Comparison of ENCODE assay signal across 1 cellular context in the genomic region with DNA sequence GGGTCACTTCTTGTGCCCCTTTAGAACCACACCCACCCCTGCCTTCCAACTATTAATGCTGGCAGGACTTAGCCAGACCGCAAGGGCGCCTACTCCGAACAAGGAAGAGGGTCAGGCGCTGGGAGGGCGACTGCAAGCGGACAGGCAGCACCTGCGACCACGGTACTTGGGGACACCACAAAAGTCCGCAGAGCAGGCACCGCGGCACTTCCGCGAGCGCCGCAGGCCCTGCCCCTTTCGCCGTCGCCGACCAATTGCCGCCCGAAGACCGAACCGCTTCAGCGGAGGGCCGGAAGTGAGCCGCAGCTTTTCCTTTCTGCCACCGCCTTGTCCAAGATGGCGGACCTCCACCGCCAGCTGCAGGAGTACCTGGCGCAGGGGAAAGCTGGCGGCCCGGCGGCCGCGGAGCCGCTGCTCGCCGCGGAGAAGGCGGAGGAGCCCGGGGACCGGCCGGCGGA.
TF ChIP-seq lines count a peak whose summit lies in the region.

A gene with protein sequence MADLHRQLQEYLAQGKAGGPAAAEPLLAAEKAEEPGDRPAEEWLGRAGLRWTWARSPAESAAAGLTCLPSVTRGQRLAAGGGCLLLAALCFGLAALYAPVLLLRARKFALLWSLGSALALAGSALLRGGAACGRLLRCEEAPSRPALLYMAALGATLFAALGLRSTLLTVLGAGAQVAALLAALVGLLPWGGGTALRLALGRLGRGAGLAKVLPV (plus strand): TSS at position 305 of the 458 bp plus-strand sequence. CDS start 32 bp downstream, at position 337.

TF ChIP-seq in HepG2, 621 proteins besides CTCF, POLR2A, EP300 and RAD21 (continued from another document and continues in another):
- TF ChIP-seq, protein P1, sequence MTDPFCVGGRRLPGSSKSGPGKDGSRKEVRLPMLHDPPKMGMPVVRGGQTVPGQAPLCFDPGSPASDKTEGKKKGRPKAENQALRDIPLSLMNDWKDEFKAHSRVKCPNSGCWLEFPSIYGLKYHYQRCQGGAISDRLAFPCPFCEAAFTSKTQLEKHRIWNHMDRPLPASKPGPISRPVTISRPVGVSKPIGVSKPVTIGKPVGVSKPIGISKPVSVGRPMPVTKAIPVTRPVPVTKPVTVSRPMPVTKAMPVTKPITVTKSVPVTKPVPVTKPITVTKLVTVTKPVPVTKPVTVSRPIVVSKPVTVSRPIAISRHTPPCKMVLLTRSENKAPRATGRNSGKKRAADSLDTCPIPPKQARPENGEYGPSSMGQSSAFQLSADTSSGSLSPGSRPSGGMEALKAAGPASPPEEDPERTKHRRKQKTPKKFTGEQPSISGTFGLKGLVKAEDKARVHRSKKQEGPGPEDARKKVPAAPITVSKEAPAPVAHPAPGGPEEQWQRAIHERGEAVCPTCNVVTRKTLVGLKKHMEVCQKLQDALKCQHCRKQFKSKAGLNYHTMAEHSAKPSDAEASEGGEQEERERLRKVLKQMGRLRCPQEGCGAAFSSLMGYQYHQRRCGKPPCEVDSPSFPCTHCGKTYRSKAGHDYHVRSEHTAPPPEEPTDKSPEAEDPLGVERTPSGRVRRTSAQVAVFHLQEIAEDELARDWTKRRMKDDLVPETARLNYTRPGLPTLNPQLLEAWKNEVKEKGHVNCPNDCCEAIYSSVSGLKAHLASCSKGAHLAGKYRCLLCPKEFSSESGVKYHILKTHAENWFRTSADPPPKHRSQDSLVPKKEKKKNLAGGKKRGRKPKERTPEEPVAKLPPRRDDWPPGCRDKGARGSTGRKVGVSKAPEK (CRISPR knock-in tag; IDR thresholded peaks at IDR 0.05; ENCODE audit: borderline replicate concordance) = no peak
- TF ChIP-seq NCOA5 (CRISPR knock-in tag; IDR thresholded peaks at IDR 0.05) (no peak), ZNF558 (CRISPR knock-in tag; IDR thresholded peaks at IDR 0.05; ENCODE audit: borderline replicate concordance) (no peak), KLF12 (CRISPR knock-in tag; IDR thresholded peaks at IDR 0.05; ENCODE audit: borderline replicate concordance) (peak; percentile 75; the same call in 1 of the 2 replicates), IRX3 (CRISPR knock-in tag; IDR thresholded peaks at IDR 0.05; ENCODE audit: borderline replicate concordance, low read depth) (peak; percentile 58; the same call in 1 of the 2 replicates), FLYWCH1 (CRISPR knock-in tag; IDR thresholded peaks at IDR 0.05) (no peak), ZNF143 (CRISPR knock-in tag; IDR thresholded peaks at IDR 0.05) (peak; percentile 53; the same call in 1 of the 2 replicates), ZNF264 (CRISPR knock-in tag; IDR thresholded peaks at IDR 0.05) (peak; percentile 80; the same call in 1 of the 2 replicates), SP2 (CRISPR knock-in tag; IDR thresholded peaks at IDR 0.05) (peak; percentile 86), KAT7 (CRISPR knock-in tag; IDR thresholded peaks at IDR 0.05; ENCODE audit: borderline replicate concordance) (peak; percentile 81), SP4 (CRISPR knock-in tag; IDR thresholded peaks at IDR 0.05) (peak; percentile 54; the same call in 1 of the 2 replicates), THYN1 (CRISPR knock-in tag; IDR thresholded peaks at IDR 0.05; ENCODE audit: borderline replicate concordance, low read depth) (no peak), FOXK1 (CRISPR knock-in tag; IDR thresholded peaks at IDR 0.05; ENCODE audit: borderline replicate concordance, low read depth) (no peak; the same call in 1 of the 2 replicates), ELF3 (CRISPR knock-in tag; IDR thresholded peaks at IDR 0.05) (peak; percentile 97), TOPORS (CRISPR knock-in tag; IDR thresholded peaks at IDR 0.05) (peak; percentile 17; the same call in 1 of the 2 replicates), ZC3H4 (CRISPR knock-in tag; IDR thresholded peaks at IDR 0.05; ENCODE audit: borderline replicate concordance) (peak; percentile 94), GATA4 (IDR thresholded peaks at IDR 0.05; ENCODE audit: borderline replicate concordance, low read depth) (peak; percentile 75; the same call in 1 of the 2 replicates), DNMT1 (CRISPR knock-in tag; IDR thresholded peaks at IDR 0.05) (no peak), SOX6 (IDR thresholded peaks at IDR 0.05) (no peak), SOX6 (CRISPR knock-in tag; IDR thresholded peaks at IDR 0.05) (peak; percentile 56), ZNF256 (CRISPR knock-in tag; conservative IDR thresholded peaks at IDR 0.05) (peak; percentile 68; the same call in 1 of the 2 replicates), TSC22D2 (CRISPR knock-in tag; IDR thresholded peaks at IDR 0.05; ENCODE audit: borderline replicate concordance) (peak; percentile 85), MED8 (CRISPR knock-in tag; IDR thresholded peaks at IDR 0.05; ENCODE audit: insufficient replicate concordance) (peak; percentile 72), ZNF652 (CRISPR knock-in tag; IDR thresholded peaks at IDR 0.05; ENCODE audit: borderline replicate concordance, low read depth) (0 out of 2 replicates have a peak, but pooled peaks have one; percentile 10), NBN (conservative IDR thresholded peaks at IDR 0.05) (no peak), MIXL1 (CRISPR knock-in tag; IDR thresholded peaks at IDR 0.05) (peak; percentile 57; the same call in 1 of the 2 replicates), GATAD1 (CRISPR knock-in tag; IDR thresholded peaks at IDR 0.05) (peak; percentile 87), MTF2 (CRISPR knock-in tag; IDR thresholded peaks at IDR 0.05; ENCODE audit: borderline replicate concordance) (peak; percentile 82; the same call in 1 of the 2 replicates), KLF11 (CRISPR knock-in tag; IDR thresholded peaks at IDR 0.05) (peak; percentile 77; the same call in 1 of the 2 replicates), ARNT (IDR thresholded peaks at IDR 0.05) (no peak), HMG20B (CRISPR knock-in tag; conservative IDR thresholded peaks at IDR 0.05) (0 out of 2 replicates have a peak, but pooled peaks have one; percentile 31), ZNF720 (CRISPR knock-in tag; IDR thresholded peaks at IDR 0.05) (no peak), ZNF616 (CRISPR knock-in tag; IDR thresholded peaks at IDR 0.05; ENCODE audit: low read depth) (no peak; the same call in 1 of the 2 replicates), ZSCAN29 (CRISPR knock-in tag; conservative IDR thresholded peaks at IDR 0.05) (0 out of 2 replicates have a peak, but pooled peaks have one; percentile 56), ZNF468 (CRISPR knock-in tag; IDR thresholded peaks at IDR 0.05) (no peak), KLF16 (CRISPR knock-in tag; IDR thresholded peaks at IDR 0.05) (peak in 1 of 2 experiments; percentile 92; a peak in 2 of 4 replicates)
- TF ChIP-seq, protein P2, sequence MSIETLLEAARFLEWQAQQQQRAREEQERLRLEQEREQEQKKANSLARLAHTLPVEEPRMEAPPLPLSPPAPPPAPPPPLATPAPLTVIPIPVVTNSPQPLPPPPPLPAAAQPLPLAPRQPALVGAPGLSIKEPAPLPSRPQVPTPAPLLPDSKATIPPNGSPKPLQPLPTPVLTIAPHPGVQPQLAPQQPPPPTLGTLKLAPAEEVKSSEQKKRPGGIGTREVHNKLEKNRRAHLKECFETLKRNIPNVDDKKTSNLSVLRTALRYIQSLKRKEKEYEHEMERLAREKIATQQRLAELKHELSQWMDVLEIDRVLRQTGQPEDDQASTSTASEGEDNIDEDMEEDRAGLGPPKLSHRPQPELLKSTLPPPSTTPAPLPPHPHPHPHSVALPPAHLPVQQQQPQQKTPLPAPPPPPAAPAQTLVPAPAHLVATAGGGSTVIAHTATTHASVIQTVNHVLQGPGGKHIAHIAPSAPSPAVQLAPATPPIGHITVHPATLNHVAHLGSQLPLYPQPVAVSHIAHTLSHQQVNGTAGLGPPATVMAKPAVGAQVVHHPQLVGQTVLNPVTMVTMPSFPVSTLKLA (IDR thresholded peaks at IDR 0.05) = no peak; the same call in 1 of the 2 replicates
- TF ChIP-seq, protein P3, sequence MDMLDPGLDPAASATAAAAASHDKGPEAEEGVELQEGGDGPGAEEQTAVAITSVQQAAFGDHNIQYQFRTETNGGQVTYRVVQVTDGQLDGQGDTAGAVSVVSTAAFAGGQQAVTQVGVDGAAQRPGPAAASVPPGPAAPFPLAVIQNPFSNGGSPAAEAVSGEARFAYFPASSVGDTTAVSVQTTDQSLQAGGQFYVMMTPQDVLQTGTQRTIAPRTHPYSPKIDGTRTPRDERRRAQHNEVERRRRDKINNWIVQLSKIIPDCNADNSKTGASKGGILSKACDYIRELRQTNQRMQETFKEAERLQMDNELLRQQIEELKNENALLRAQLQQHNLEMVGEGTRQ (IDR thresholded peaks at IDR 0.05; ENCODE audit: low read depth, low read length) = no peak
- TF ChIP-seq, protein P3 (CRISPR knock-in tag; IDR thresholded peaks at IDR 0.05; ENCODE audit: borderline replicate concordance) = no peak; the same call in 1 of the 2 replicates
- TF ChIP-seq, protein P4, sequence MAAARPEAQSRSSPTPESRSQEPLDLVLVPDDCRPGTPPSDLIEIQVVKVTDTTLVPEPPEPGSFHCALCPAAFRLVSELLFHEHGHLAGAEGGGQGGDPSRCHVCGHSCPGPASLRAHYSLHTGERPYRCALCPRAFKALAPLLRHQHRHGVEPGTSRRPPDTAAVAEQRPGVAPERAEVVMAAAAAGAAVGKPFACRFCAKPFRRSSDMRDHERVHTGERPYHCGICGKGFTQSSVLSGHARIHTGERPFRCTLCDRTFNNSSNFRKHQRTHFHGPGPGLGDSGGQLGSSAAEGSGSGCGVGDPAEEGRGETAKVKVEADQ (CRISPR knock-in tag; IDR thresholded peaks at IDR 0.05; ENCODE audit: borderline replicate concordance) = no peak
- TF ChIP-seq, protein P5, sequence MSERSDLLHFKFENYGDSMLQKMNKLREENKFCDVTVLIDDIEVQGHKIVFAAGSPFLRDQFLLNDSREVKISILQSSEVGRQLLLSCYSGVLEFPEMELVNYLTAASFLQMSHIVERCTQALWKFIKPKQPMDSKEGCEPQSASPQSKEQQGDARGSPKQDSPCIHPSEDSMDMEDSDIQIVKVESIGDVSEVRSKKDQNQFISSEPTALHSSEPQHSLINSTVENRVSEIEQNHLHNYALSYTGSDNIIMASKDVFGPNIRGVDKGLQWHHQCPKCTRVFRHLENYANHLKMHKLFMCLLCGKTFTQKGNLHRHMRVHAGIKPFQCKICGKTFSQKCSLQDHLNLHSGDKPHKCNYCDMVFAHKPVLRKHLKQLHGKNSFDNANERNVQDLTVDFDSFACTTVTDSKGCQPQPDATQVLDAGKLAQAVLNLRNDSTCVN (CRISPR knock-in tag; IDR thresholded peaks at IDR 0.05; ENCODE audit: borderline replicate concordance) = no peak; the same call in 1 of the 2 replicates
- TF ChIP-seq, protein P6, sequence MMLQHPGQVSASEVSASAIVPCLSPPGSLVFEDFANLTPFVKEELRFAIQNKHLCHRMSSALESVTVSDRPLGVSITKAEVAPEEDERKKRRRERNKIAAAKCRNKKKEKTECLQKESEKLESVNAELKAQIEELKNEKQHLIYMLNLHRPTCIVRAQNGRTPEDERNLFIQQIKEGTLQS (CRISPR knock-in tag; IDR thresholded peaks at IDR 0.05) = peak; percentile 50; the same call in 1 of the 2 replicates
- TF ChIP-seq, protein P7, sequence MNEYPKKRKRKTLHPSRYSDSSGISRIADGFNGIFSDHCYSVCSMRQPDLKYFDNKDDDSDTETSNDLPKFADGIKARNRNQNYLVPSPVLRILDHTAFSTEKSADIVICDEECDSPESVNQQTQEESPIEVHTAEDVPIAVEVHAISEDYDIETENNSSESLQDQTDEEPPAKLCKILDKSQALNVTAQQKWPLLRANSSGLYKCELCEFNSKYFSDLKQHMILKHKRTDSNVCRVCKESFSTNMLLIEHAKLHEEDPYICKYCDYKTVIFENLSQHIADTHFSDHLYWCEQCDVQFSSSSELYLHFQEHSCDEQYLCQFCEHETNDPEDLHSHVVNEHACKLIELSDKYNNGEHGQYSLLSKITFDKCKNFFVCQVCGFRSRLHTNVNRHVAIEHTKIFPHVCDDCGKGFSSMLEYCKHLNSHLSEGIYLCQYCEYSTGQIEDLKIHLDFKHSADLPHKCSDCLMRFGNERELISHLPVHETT (CRISPR knock-in tag; conservative IDR thresholded peaks at IDR 0.05) = 0 out of 2 replicates have a peak, but pooled peaks have one; percentile 83
- TF ChIP-seq, protein P8, sequence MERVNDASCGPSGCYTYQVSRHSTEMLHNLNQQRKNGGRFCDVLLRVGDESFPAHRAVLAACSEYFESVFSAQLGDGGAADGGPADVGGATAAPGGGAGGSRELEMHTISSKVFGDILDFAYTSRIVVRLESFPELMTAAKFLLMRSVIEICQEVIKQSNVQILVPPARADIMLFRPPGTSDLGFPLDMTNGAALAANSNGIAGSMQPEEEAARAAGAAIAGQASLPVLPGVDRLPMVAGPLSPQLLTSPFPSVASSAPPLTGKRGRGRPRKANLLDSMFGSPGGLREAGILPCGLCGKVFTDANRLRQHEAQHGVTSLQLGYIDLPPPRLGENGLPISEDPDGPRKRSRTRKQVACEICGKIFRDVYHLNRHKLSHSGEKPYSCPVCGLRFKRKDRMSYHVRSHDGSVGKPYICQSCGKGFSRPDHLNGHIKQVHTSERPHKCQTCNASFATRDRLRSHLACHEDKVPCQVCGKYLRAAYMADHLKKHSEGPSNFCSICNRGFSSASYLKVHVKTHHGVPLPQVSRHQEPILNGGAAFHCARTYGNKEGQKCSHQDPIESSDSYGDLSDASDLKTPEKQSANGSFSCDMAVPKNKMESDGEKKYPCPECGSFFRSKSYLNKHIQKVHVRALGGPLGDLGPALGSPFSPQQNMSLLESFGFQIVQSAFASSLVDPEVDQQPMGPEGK (CRISPR knock-in tag; IDR thresholded peaks at IDR 0.05) = no peak
- TF ChIP-seq, protein P9, sequence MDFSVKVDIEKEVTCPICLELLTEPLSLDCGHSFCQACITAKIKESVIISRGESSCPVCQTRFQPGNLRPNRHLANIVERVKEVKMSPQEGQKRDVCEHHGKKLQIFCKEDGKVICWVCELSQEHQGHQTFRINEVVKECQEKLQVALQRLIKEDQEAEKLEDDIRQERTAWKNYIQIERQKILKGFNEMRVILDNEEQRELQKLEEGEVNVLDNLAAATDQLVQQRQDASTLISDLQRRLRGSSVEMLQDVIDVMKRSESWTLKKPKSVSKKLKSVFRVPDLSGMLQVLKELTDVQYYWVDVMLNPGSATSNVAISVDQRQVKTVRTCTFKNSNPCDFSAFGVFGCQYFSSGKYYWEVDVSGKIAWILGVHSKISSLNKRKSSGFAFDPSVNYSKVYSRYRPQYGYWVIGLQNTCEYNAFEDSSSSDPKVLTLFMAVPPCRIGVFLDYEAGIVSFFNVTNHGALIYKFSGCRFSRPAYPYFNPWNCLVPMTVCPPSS (IDR thresholded peaks at IDR 0.05) = no peak
- TF ChIP-seq, protein P10, sequence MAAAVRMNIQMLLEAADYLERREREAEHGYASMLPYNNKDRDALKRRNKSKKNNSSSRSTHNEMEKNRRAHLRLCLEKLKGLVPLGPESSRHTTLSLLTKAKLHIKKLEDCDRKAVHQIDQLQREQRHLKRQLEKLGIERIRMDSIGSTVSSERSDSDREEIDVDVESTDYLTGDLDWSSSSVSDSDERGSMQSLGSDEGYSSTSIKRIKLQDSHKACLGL (CRISPR knock-in tag; IDR thresholded peaks at IDR 0.05) = peak; percentile 25; the same call in 1 of the 2 replicates
